8 cellular contexts compared by ENCODE assay signal in genomic region chr7:521221-522070, GRCh38. TPM values are rescaled to one million over a fixed set of nuclear protein-coding genes. Genes with fewer than 3 reads are reported as not detected.
DNase-seq lines count a peak whose midpoint lies in the region; ATAC-seq and TF ChIP-seq lines count a peak whose summit lies in the region.

No MANE protein-coding gene starts in this region.

- H3K4me1 ChIP-seq in Caco-2: peaks cover 29% of the 10 kb centered on the region
- peaks cover 32% of the 10 kb centered on the region for H3K4me1 ChIP-seq in body of pancreas
- H3K4me1 ChIP-seq in subcutaneous abdominal adipose tissue (ENCODE audit: control insufficient read depth in 5 of 5, insufficient read depth in 5 of 5, low read length in 5 of 5): peaks cover 0 to 56% (median 43%) of the 10 kb centered on the region in 5 donors

- TF ChIP-seq CTCF in Caco-2 (IDR thresholded peaks at IDR 0.05; ENCODE audit: insufficient read depth in 1 of 2, low read depth in 1 of 2, low read length in 1 of 2, severe bottlenecking in 1 of 2, unreplicated experiment in 1 of 2) (peak in 1 of 2 experiments; percentile 6), body of pancreas (IDR thresholded peaks at IDR 0.05) (no peak)

- peaks cover 1% of the 10 kb centered on the region; the same call in 1 of the 2 replicates for H3K27me3 ChIP-seq in Caco-2 (replicated peaks; ENCODE audit: control insufficient read depth, insufficient read depth, low read length)
- H3K27me3 ChIP-seq in body of pancreas: no peaks in the 10 kb centered on the region
- H3K27me3 ChIP-seq in subcutaneous abdominal adipose tissue (ENCODE audit: control insufficient read depth in 5 of 5, insufficient read depth in 4 of 5, low read length in 5 of 5): peaks cover 6 to 44% (median 28%) of the 10 kb centered on the region in 5 donors

- DNase-seq in Caco-2 (peak in 1 of 2 experiments; percentile 64), body of pancreas (peak; percentile 73 to 83 (median 75)), kidney tubule cell (ENCODE audit: low spot score) (peak; percentile 62), NCI-H1092 treated with DMSO at 0.1 percent for 48 hours (lab: John Stamatoyannopoulos, UW) (no peak), left lobe of liver (ENCODE audit: low spot score) (no peak), NCI-H446 treated with DMSO at 0.1 percent for 48 hours (lab: John Stamatoyannopoulos, UW) (no peak)

- H3K27me3 Mint-ChIP-seq in Caco-2 (ENCODE audit: insufficient read depth, unreplicated experiment) (no peaks in the 10 kb centered on the region), IgD-negative memory B cell (peaks cover 20% of the 10 kb centered on the region)

- intact Hi-C loops in Caco-2 (cut with micrococcal nuclease; ENCODE audit: unreplicated experiment) (loop anchor here (2.0 kb wide), 1 partner anchor 17 kb away; no protein-coding TSS in a partner anchor), body of pancreas (cut with DNase I) (no loop called here)

- H3K4me3 Mint-ChIP-seq in Caco-2 (ENCODE audit: unreplicated experiment): peak overlapping the region; percentile 69
- H3K4me3 Mint-ChIP-seq in IgD-negative memory B cell: peak overlapping the region; percentile 55 to 81 (median 66)

- H3K4me3 ChIP-seq in Caco-2 (ENCODE audit: low read depth, low read length) (peak overlapping the region; percentile 38), body of pancreas (no peak overlapping the region), subcutaneous abdominal adipose tissue (ENCODE audit: low read depth in 1 of 5, low read length in 5 of 5) (peak overlapping the region in 3 of 5 donors; percentile 51 to 52 (median 52))

- no peaks in the 10 kb centered on the region for H3K9me3 Mint-ChIP-seq in Caco-2 (ENCODE audit: unreplicated experiment)
- H3K9me3 Mint-ChIP-seq in IgD-negative memory B cell: no peaks in the 10 kb centered on the region

- WGBS in body of pancreas, 2 donors: 21 to 23% methylated on average over 28 to 71 of the region's 72 CpGs

- ATAC-seq in body of pancreas (no peak), left lobe of liver (no peak)

- H3K27ac ChIP-seq in body of pancreas: peak overlapping the region in 3 of 4 donors; percentile 59 to 76 (median 60)
- H3K27ac ChIP-seq in subcutaneous abdominal adipose tissue (ENCODE audit: low read depth, low read length): no peak overlapping the region

- CTCF ChIA-PET in Caco-2 (lab: Charles Lee): interaction anchor here (0.6 kb wide), 1 partner anchor 8 kb away, joined by 3 read pairs; no protein-coding TSS in a partner anchor

- H3K27ac Mint-ChIP-seq in Caco-2 (ENCODE audit: unreplicated experiment) (no peak overlapping the region), IgD-negative memory B cell (peak overlapping the region in 1 of 3 donors; percentile 82)

- POLR2A ChIA-PET in Caco-2 (lab: Charles Lee): interaction anchor here (0.6 to 0.7 kb wide), 3 partner anchors 16 to 1034 kb away, joined by 3 to 6 read pairs (median 3); no protein-coding TSS in a partner anchor

- H3K36me3 Mint-ChIP-seq in Caco-2 (ENCODE audit: insufficient read depth, unreplicated experiment): peaks cover 7% of the 10 kb centered on the region
- H3K36me3 Mint-ChIP-seq in IgD-negative memory B cell: no peaks in the 10 kb centered on the region

- H3K9me3 ChIP-seq in Caco-2 (no peaks in the 10 kb centered on the region), body of pancreas (no peaks in the 10 kb centered on the region), subcutaneous abdominal adipose tissue (ENCODE audit: control insufficient read depth in 5 of 5, low read length in 5 of 5) (no peaks in the 10 kb centered on the region)

- no TSS peak for BruUV-seq in Caco-2 (replicated peaks; lab: Mats Ljungman, UMichigan)

- H3K36me3 ChIP-seq in Caco-2 (ENCODE audit: control insufficient read depth, insufficient read depth, low read length) (no peaks in the 10 kb centered on the region), body of pancreas (replicated peaks in 1 of 2; ENCODE audit: insufficient read depth in 1 of 2, low read depth in 2 of 2) (no peaks in the 10 kb centered on the region), subcutaneous abdominal adipose tissue (ENCODE audit: control insufficient read depth in 5 of 5, insufficient read depth in 5 of 5, low read length in 5 of 5) (no peaks in the 10 kb centered on the region)

- H3K9ac ChIP-seq in subcutaneous abdominal adipose tissue (ENCODE audit: low read length in 5 of 5): no peak overlapping the region

- TF ChIP-seq POLR2A in body of pancreas (IDR thresholded peaks at IDR 0.05): no peak

- H3K4me1 Mint-ChIP-seq in Caco-2 (ENCODE audit: low read depth, unreplicated experiment): peaks cover 2% of the 10 kb centered on the region
- peaks cover 0 to 5% (median 1%) of the 10 kb centered on the region in 3 donors for H3K4me1 Mint-ChIP-seq in IgD-negative memory B cell

RNA-seq across cellular contexts. Expression of gene PDGFA, which starts 1.8 kb away (rescaled TPM):
- total RNA-seq in Caco-2 (2022) (76.8 and 78.5 TPM in 2 replicates), body of pancreas (10 to 100 TPM; 58.6 to 59.3 TPM), left lobe of liver (2.7 TPM)
- not detected for polyA plus RNA-seq in IgD-negative memory B cell

Comparison
In these comparisons a context has a peak if more than half of its experiments do, and no peak if none do; other contexts are left out.
1. DNase-seq: peak in body of pancreas (4 of 4) and kidney tubule cell (single experiment); none in NCI-H1092 treated with DMSO at 0.1 percent for 48 hours (single experiment), left lobe of liver (single experiment) and NCI-H446 treated with DMSO at 0.1 percent for 48 hours (single experiment).
2. H3K4me3 ChIP-seq: peak in Caco-2 (single experiment) and subcutaneous abdominal adipose tissue (3 of 5); none in body of pancreas (0 of 2).
3. RNA of gene PDGFA, which starts 1.8 kb away (total RNA-seq): 76.8 to 78.5 TPM in Caco-2 and 58.6 to 59.3 TPM in body of pancreas; 2.7 TPM in left lobe of liver (single experiment); every median in the first group is over 10 times any median in the second.